Comparison of ENCODE assay signal across 20 cellular contexts in genomic region chr2:236616031-236616430, GRCh38. TPM values are rescaled to one million over a fixed set of nuclear protein-coding genes. Genes with fewer than 3 reads are reported as not detected.
DNase-seq lines count a peak whose midpoint lies in the region; ATAC-seq and TF ChIP-seq lines count a peak whose summit lies in the region.
"Had no signal": no experiment of that assay in that cellular context is flagged by ENCODE, and none has a peak within 500 bp of the region (broad histone marks: within the 10 kb centered on the region; RNA-seq: fewer than 3 reads in every experiment).

No MANE protein-coding gene starts in this region.

- H2AFZ ChIP-seq in trophoblast cell (ENCODE audit: insufficient read depth, low read length, poor library complexity): no peak overlapping the region

- H3K36me3 ChIP-seq in mesendoderm (ENCODE audit: control insufficient read depth, insufficient read depth, low read length) (no peaks in the 10 kb centered on the region), trophoblast cell (ENCODE audit: control insufficient read depth in 1 of 2, insufficient read depth in 2 of 2, low read length in 2 of 2) (no peaks in the 10 kb centered on the region), esophagus muscularis mucosa (no peaks in the 10 kb centered on the region)
- H3K36me3 ChIP-seq: HAP-1 had no signal

- H3K23ac ChIP-seq in mesendoderm (ENCODE audit: low read length) (no peak overlapping the region), trophoblast cell (ENCODE audit: low read length) (no peak overlapping the region)

- no peaks in the 10 kb centered on the region for H3K4me1 ChIP-seq in mesendoderm (ENCODE audit: control insufficient read depth, low read depth, low read length)
- peaks cover 14 to 17% of the 10 kb centered on the region in 2 experiments for H3K4me1 ChIP-seq in trophoblast cell (ENCODE audit: control insufficient read depth in 1 of 2, insufficient read depth in 2 of 2, low read length in 2 of 2)
- no peaks in the 10 kb centered on the region for H3K4me1 ChIP-seq in esophagus muscularis mucosa
- H3K4me1 ChIP-seq: HAP-1 had no signal

- H2AK5ac ChIP-seq in mesendoderm (ENCODE audit: low read length) (no peak overlapping the region), trophoblast cell (ENCODE audit: low read length) (no peak overlapping the region)

- H3K18ac ChIP-seq in mesendoderm (ENCODE audit: low read length): no peak overlapping the region
- H3K18ac ChIP-seq in trophoblast cell (ENCODE audit: low read length): no peak overlapping the region

- intact Hi-C loops in esophagus muscularis mucosa (cut with DNase I): no loop called here

- H4K8ac ChIP-seq in mesendoderm (ENCODE audit: low read depth, low read length): no peak overlapping the region
- H4K8ac ChIP-seq in trophoblast cell (ENCODE audit: low read depth, low read length): no peak overlapping the region

- H3K27ac ChIP-seq in mesendoderm (ENCODE audit: low read depth, low read length) (no peak overlapping the region), trophoblast cell (ENCODE audit: low read depth, low read length) (no peak overlapping the region), esophagus muscularis mucosa (replicated peaks in 1 of 4) (no peak overlapping the region)
- H3K27ac ChIP-seq: C4-2B had no signal

- peak overlapping the region; percentile 40 for H3K56ac ChIP-seq in mesendoderm (ENCODE audit: low read length)

- no peak overlapping the region for H4K5ac ChIP-seq in mesendoderm (ENCODE audit: low read length)

- no peak overlapping the region for H2BK120ac ChIP-seq in mesendoderm (ENCODE audit: low read depth, low read length)
- H2BK120ac ChIP-seq in trophoblast cell (ENCODE audit: insufficient read depth, low read length, poor library complexity): no peak overlapping the region

- in situ Hi-C loops in Caki2 (cut with HindIII; ENCODE audit: low pct_unique_long_range_greater_than_20kb, low sequenced_read_pairs): no loop called here

- no peak for TF ChIP-seq EP300 in esophagus muscularis mucosa (IDR thresholded peaks at IDR 0.05)

- no CpG with 5 or more reads among the region's 6 CpGs for WGBS in mesendoderm (ENCODE audit: extremely low coverage, insufficient coverage, low lambda C conversion rate)
- WGBS in trophoblast cell (ENCODE audit: extremely low coverage, insufficient coverage, insufficient read length): no CpG with 5 or more reads among the region's 6 CpGs
- WGBS in esophagus muscularis mucosa: 98% methylated on average over 4 of the region's 6 CpGs

- no peak overlapping the region for H2BK15ac ChIP-seq in mesendoderm (replicated peaks; ENCODE audit: low read depth)

- H3K79me1 ChIP-seq in mesendoderm (ENCODE audit: low read length): no peaks in the 10 kb centered on the region
- H3K79me1 ChIP-seq in trophoblast cell (ENCODE audit: low read length): peaks cover 21% of the 10 kb centered on the region

- TF ChIP-seq CTCF in esophagus muscularis mucosa (IDR thresholded peaks at IDR 0.05): no peak

- H4K91ac ChIP-seq in trophoblast cell (ENCODE audit: low read depth, low read length): peak overlapping the region; percentile 7

- no peak overlapping the region for H3K14ac ChIP-seq in trophoblast cell (ENCODE audit: low read length)

- DNase-seq in Caki2 (ENCODE audit: low read depth): peak; percentile 30
- DNase-seq in RPMI7951 (ENCODE audit: low read depth): peak; percentile 56
- DNase-seq in mesendoderm: no peak
- DNase-seq in trophoblast cell: peak; percentile 93 to 94
- no peak for DNase-seq in hypothalamus (lab: John Stamatoyannopoulos, UW)
- DNase-seq in COLO829 (ENCODE audit: low spot score): no peak
- DNase-seq in esophagus muscularis mucosa (ENCODE audit: extremely low spot score): no peak
- DNase-seq: 8988T; Calu3; CD4-positive, CD25-positive, alpha-beta regulatory T cell; CD8-positive, alpha-beta T cell; DMS53; DMS79 treated with DMSO at 0.1 percent for 48 hours; GF-D8; GOT3; HFFc6 had no signal

- peaks cover 2% of the 10 kb centered on the region for H3K9me3 ChIP-seq in trophoblast cell (ENCODE audit: insufficient read depth, low read depth, low read length)
- H3K9me3 ChIP-seq in esophagus muscularis mucosa: no peaks in the 10 kb centered on the region
- H3K9me3 ChIP-seq: HAP-1 had no signal

- H3K4me2 ChIP-seq in mesendoderm (ENCODE audit: low read length) (no peak overlapping the region), trophoblast cell (ENCODE audit: low read length) (no peak overlapping the region)

- H3K4ac ChIP-seq in mesendoderm (ENCODE audit: low read depth, low read length) (no peak overlapping the region), trophoblast cell (ENCODE audit: low read depth, low read length) (no peak overlapping the region)

- H2BK12ac ChIP-seq in trophoblast cell (ENCODE audit: low read length): no peak overlapping the region

- H2BK5ac ChIP-seq in mesendoderm (ENCODE audit: low read length): no peak overlapping the region
- H2BK5ac ChIP-seq in trophoblast cell (ENCODE audit: low read depth, low read length, poor library complexity): no peak overlapping the region

- H3K9ac ChIP-seq in mesendoderm (ENCODE audit: low read length) (no peak overlapping the region), trophoblast cell (ENCODE audit: low read length) (no peak overlapping the region)

- no peak for ATAC-seq in GM21528 (IDR thresholded peaks at IDR 0.05; ENCODE audit: low FRiP score, unreplicated experiment)
- ATAC-seq: CD8-positive, alpha-beta T cell had no signal

- H3K27me3 ChIP-seq in mesendoderm (ENCODE audit: insufficient read depth, low read length, poor library complexity) (no peaks in the 10 kb centered on the region), trophoblast cell (ENCODE audit: insufficient read depth, low read length) (no peaks in the 10 kb centered on the region), esophagus muscularis mucosa (peaks cover 0 to 11% (median 0%) of the 10 kb centered on the region in 4 donors)

- no peak overlapping the region for H3K4me3 ChIP-seq in mesendoderm (ENCODE audit: low read length)
- no peak overlapping the region for H3K4me3 ChIP-seq in trophoblast cell (ENCODE audit: low read depth, low read length)
- no peak overlapping the region for H3K4me3 ChIP-seq in esophagus muscularis mucosa
- H3K4me3 ChIP-seq: HAP-1 had no signal

- H3K79me2 ChIP-seq in mesendoderm (ENCODE audit: control insufficient read depth, insufficient read depth, low read length) (no peaks in the 10 kb centered on the region), trophoblast cell (ENCODE audit: control insufficient read depth, insufficient read depth, low read length, poor library complexity) (no peaks in the 10 kb centered on the region)

- H4K12ac ChIP-seq in trophoblast cell (ENCODE audit: low read depth, low read length): no peak overlapping the region

- TF ChIP-seq POLR2A in esophagus muscularis mucosa (IDR thresholded peaks at IDR 0.05; ENCODE audit: low read depth): no peak

RNA-seq across cellular contexts. Expression of gene ACKR3, which starts 46.4 kb away (rescaled TPM):
- total RNA-seq in Caki2 (2014; rRNA removed; shearing (Covaris generic); ENCODE audit: low replicate concordance): 24.1 and 27.2 TPM in 2 replicates
- total RNA-seq in RPMI7951 (2014; rRNA removed; shearing (Covaris generic)): 14.2 and 24.0 TPM in 2 replicates
- 5.3 TPM for polyA plus RNA-seq in mesendoderm (2013, experiment 1 of 2)
- 4.6 TPM for polyA plus RNA-seq in mesendoderm (2013, experiment 2 of 2)
- polyA plus RNA-seq in trophoblast cell (2013): 301 and 313 TPM in 2 replicates
- total RNA-seq in esophagus muscularis mucosa: 10 to 100 TPM; 24.9 to 52.9 (median 51.0) TPM
- total RNA-seq: G401 had no signal

Comparison
In these comparisons a context has a peak if more than half of its experiments do, and no peak if none do; other contexts are left out.
1. DNase-seq: peak in Caki2 (single experiment), RPMI7951 (single experiment) and trophoblast cell (2 of 2); none in mesendoderm (single experiment), hypothalamus (0 of 51), COLO829 (single experiment) and esophagus muscularis mucosa (single experiment).